Comparison of ENCODE assay signal across 18 cellular contexts in the genomic region with DNA sequence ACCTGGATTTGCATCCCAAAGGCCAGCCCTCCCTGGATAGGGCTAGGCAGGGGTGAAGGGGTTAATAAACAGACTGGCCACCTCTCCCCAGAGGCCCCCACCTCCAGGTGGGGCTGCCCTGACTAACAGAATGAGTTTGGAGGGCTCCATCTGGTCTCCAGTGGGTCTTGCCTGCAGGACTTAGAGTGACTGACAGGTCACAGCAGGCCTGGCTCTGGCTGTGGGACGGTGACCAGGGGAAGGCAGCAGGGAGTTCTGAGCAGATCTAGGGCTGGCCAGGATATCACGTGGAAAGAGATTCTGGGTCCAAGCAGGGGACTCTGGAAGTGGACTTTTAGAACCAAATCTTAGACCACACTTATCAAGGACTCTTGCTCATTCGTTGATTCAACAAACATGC. TPM values are rescaled to one million over a fixed set of nuclear protein-coding genes. Genes with fewer than 3 reads are reported as not detected.
DNase-seq lines count a peak whose midpoint lies in the region; ATAC-seq, FAIRE-seq and TF ChIP-seq lines count a peak whose summit lies in the region.
"Had no signal": no experiment of that assay in that cellular context is flagged by ENCODE, and none has a peak within 500 bp of the region (broad histone marks: within the 10 kb centered on the region; RNA-seq: fewer than 3 reads in every experiment).

No MANE protein-coding gene starts in this region.

- H2AFZ ChIP-seq in GM23338 (no peak overlapping the region), Karpas-422 (ENCODE audit: low read length) (no peak overlapping the region), H1 (ENCODE audit: low read length) (no peak overlapping the region)

- no peak overlapping the region for H3K23ac ChIP-seq in H1 (ENCODE audit: insufficient read length)

- in situ Hi-C loops in GM13976 (cut with MboI; ENCODE audit: low sequenced_read_pairs, unreplicated experiment), result no loop called here

- H3K36me3 ChIP-seq in GM23338 (ENCODE audit: insufficient read depth), result no peaks in the 10 kb centered on the region; the same call in 1 of the 2 replicates
- no peaks in the 10 kb centered on the region for H3K36me3 ChIP-seq in Karpas-422 (ENCODE audit: insufficient read depth, low read length)
- H3K36me3 ChIP-seq in H1 (ENCODE audit: control insufficient read depth in 2 of 4, insufficient read depth in 4 of 4, low read length in 3 of 4), result peaks cover 0 to 2% (median 0%) of the 10 kb centered on the region in 4 experiments; a peak in 1 of 8 replicates
- no peaks in the 10 kb centered on the region for H3K36me3 ChIP-seq in stomach

- TF ChIP-seq CTCF in GM23338 (conservative IDR thresholded peaks at IDR 0.05; ENCODE audit: low read depth in 2 of 2) (no peak), H1 (IDR thresholded peaks at IDR 0.05; ENCODE audit: control extremely low read depth in 1 of 3, insufficient read depth in 1 of 3, low read depth in 1 of 3, low read length in 3 of 3) (no peak), stomach (IDR thresholded peaks at IDR 0.05) (no peak), GM13976 (IDR thresholded peaks at IDR 0.05; ENCODE audit: borderline replicate concordance, control extremely low read depth, extremely low read depth, insufficient read depth, missing control alignments) (no peak)

- TF ChIP-seq EP300 in H1 (IDR thresholded peaks at IDR 0.05; ENCODE audit: borderline replicate concordance in 1 of 2, low read depth in 2 of 2, low read length in 2 of 2), result no peak
- TF ChIP-seq EP300 in stomach (IDR thresholded peaks at IDR 0.05), result no peak

- H3K9me2 ChIP-seq in GM23338 (ENCODE audit: insufficient read depth) (no peaks in the 10 kb centered on the region), Karpas-422 (replicated peaks; ENCODE audit: insufficient read depth, low read length) (no peaks in the 10 kb centered on the region)

- peak overlapping the region; percentile 10; the same call in 1 of the 2 replicates for H2BK15ac ChIP-seq in H1 (ENCODE audit: low read length)

- H3K56ac ChIP-seq in H1 (replicated peaks; ENCODE audit: insufficient read length, low read depth, low read length), result no peak overlapping the region

- POLR2A ChIA-PET in H1 (lab: Charles Lee; ENCODE audit: partially characterized antibody), result interaction anchor here (0.9 kb wide), 1 partner anchor 35 kb away, joined by 3 read pairs; no protein-coding TSS in a partner anchor

- H3K23me2 ChIP-seq in H1 (ENCODE audit: low read depth, low read length), result no peaks in the 10 kb centered on the region; the same call in 1 of the 2 replicates

- H3K4me1 ChIP-seq in GM23338 (ENCODE audit: insufficient read depth) (peaks cover 25% of the 10 kb centered on the region), Karpas-422 (ENCODE audit: low read length) (no peaks in the 10 kb centered on the region), H1 (replicated peaks in 1 of 4; ENCODE audit: control insufficient read depth in 3 of 4, insufficient read depth in 4 of 4, low read length in 3 of 4) (peaks cover 5 to 15% (median 11%) of the 10 kb centered on the region in 4 experiments), stomach (peaks cover 0 to 8% (median 0%) of the 10 kb centered on the region in 4 donors)

- CTCF ChIA-PET in H1 (lab: Charles Lee; ENCODE audit: partially characterized antibody), result no interaction called here

- H3K9ac ChIP-seq in Karpas-422 (ENCODE audit: low read length) (no peak overlapping the region), H1 (replicated peaks in 1 of 4; ENCODE audit: extremely low read depth in 1 of 4, low read depth in 3 of 4, low read length in 3 of 4) (no peak overlapping the region)

- H3K27me3 ChIP-seq in GM23338 (ENCODE audit: insufficient read depth) (peaks cover 42% of the 10 kb centered on the region), Karpas-422 (ENCODE audit: low read length) (no peaks in the 10 kb centered on the region), H1 (replicated peaks in 1 of 4; ENCODE audit: control insufficient read depth in 3 of 4, extremely low read depth in 1 of 4, insufficient read depth in 3 of 4, low read length in 3 of 4) (peaks cover 0 to 11% (median 6%) of the 10 kb centered on the region in 4 experiments; a peak in 5 of 7 replicates), stomach (peaks cover 4 to 97% (median 57%) of the 10 kb centered on the region in 3 donors)

- no peak overlapping the region for H3K4me3 Mint-ChIP-seq in GM23338
- H3K4me3 Mint-ChIP-seq: CD8-positive, alpha-beta T cell had no signal

- H2BK20ac ChIP-seq in H1 (ENCODE audit: low read length), result peak overlapping the region; percentile 87; the same call in 1 of the 2 replicates

- peaks cover 11% of the 10 kb centered on the region for H3F3A ChIP-seq in GM23338 (replicated peaks; ENCODE audit: low read depth)

- H3K4me2 ChIP-seq in GM23338 (peak overlapping the region; percentile 32; the same call in 1 of the 2 replicates), Karpas-422 (ENCODE audit: low read depth, low read length, poor library complexity, severe bottlenecking) (no peak overlapping the region), H1 (ENCODE audit: insufficient read depth in 1 of 2, low read depth in 2 of 2, low read length in 2 of 2) (peak overlapping the region in 1 of 2 experiments; percentile 48; a peak in 2 of 4 replicates)

- no peak overlapping the region for H3K27ac ChIP-seq in GM23338 (ENCODE audit: low read depth)
- no peak overlapping the region for H3K27ac ChIP-seq in Karpas-422 (ENCODE audit: low read length)
- no peak overlapping the region for H3K27ac ChIP-seq in H1 (ENCODE audit: low read depth, low read length)
- no peak overlapping the region for H3K27ac ChIP-seq in stomach
- H3K27ac ChIP-seq: HL-60 had no signal

- TF ChIP-seq POLR2A in H1 (IDR thresholded peaks at IDR 0.05; ENCODE audit: control extremely low read depth in 1 of 2, low read depth in 2 of 2, low read length in 2 of 2) (no peak), stomach (IDR thresholded peaks at IDR 0.05) (no peak)

- H3K9me3 ChIP-seq in Karpas-422 (ENCODE audit: low read length) (no peaks in the 10 kb centered on the region), H1 (ENCODE audit: insufficient read depth in 2 of 2, low read depth in 1 of 2, low read length in 1 of 2) (peaks cover 0 to 4% of the 10 kb centered on the region in 2 experiments; a peak in 2 of 4 replicates), stomach (peaks cover 0 to 16% (median 0%) of the 10 kb centered on the region in 4 donors)

- ATAC-seq in GM23338, result peak; percentile 15; the same call in 2 of the 3 replicates
- ATAC-seq: CD8-positive, alpha-beta T cell; GM12878; HCT116 had no signal

- no peak overlapping the region for H2BK120ac ChIP-seq in H1 (replicated peaks; ENCODE audit: low read depth, low read length)

- no peak for FAIRE-seq in H1 (lab: Jason Lieb, UNC)
- FAIRE-seq: D721Med, GM12878 had no signal

- peaks cover 14% of the 10 kb centered on the region for H3K27me3 Mint-ChIP-seq in GM23338 (ENCODE audit: insufficient read depth, low read depth, poor library complexity)

- H3K18ac ChIP-seq in H1 (ENCODE audit: extremely low read depth, low read length), result peak overlapping the region; percentile 91; the same call in 1 of the 2 replicates

- H3K4me3 ChIP-seq in GM23338, result no peak overlapping the region
- H3K4me3 ChIP-seq in Karpas-422 (ENCODE audit: low read length), result no peak overlapping the region
- 0 out of 8 replicates have a peak overlapping the region, but pooled peaks of 1 of the 4 experiments have one; percentile 5 for H3K4me3 ChIP-seq in H1 (ENCODE audit: extremely low read depth in 1 of 4, insufficient read depth in 2 of 4, low read depth in 3 of 4, low read length in 4 of 4)
- no peak overlapping the region for H3K4me3 ChIP-seq in stomach
- H3K4me3 ChIP-seq: GM12878 had no signal

- no peak overlapping the region for H3K27ac Mint-ChIP-seq in GM23338
- H3K27ac Mint-ChIP-seq: CD8-positive, alpha-beta T cell had no signal

- no peak overlapping the region for H4K91ac ChIP-seq in H1 (replicated peaks; ENCODE audit: insufficient read length, low read length)

- TF ChIP-seq RAD21 in H1 (IDR thresholded peaks at IDR 0.05 in 1 of 2, conservative IDR thresholded peaks at IDR 0.05 in 1 of 2; ENCODE audit: low read depth in 2 of 2, low read length in 2 of 2), result no peak

- no peak overlapping the region for H4K8ac ChIP-seq in H1 (ENCODE audit: extremely low read depth, insufficient read depth, low read length)

- H4K5ac ChIP-seq in H1 (ENCODE audit: insufficient read length, low read depth, low read length), result no peak overlapping the region

- H2BK5ac ChIP-seq in H1 (ENCODE audit: low read depth, low read length), result no peak overlapping the region

- H2AK5ac ChIP-seq in H1 (ENCODE audit: low read depth, low read length), result no peak overlapping the region

- intact Hi-C loops in stomach (cut with DNase I; ENCODE audit: low total_unique reads), result no loop called here

- H3K4ac ChIP-seq in H1 (replicated peaks; ENCODE audit: insufficient read length, low read depth, low read length), result no peak overlapping the region

- H3K79me2 ChIP-seq in GM23338 (replicated peaks; ENCODE audit: insufficient read depth) (no peaks in the 10 kb centered on the region), Karpas-422 (ENCODE audit: low read length) (no peaks in the 10 kb centered on the region), H1 (ENCODE audit: control insufficient read depth in 1 of 2, insufficient read depth in 2 of 2, low read length in 2 of 2) (no peaks in the 10 kb centered on the region)

- no peaks in the 10 kb centered on the region for H3K36me3 Mint-ChIP-seq in GM23338 (ENCODE audit: low read depth)
- H3K36me3 Mint-ChIP-seq: CD14-positive monocyte; CD8-positive, alpha-beta T cell had no signal

- WGBS in H1 (ENCODE audit: extremely low coverage in 1 of 2, insufficient coverage in 1 of 2, insufficient read length in 1 of 2, insufficient replicate concordance in 2 of 2, low coverage in 1 of 2, low lambda C conversion rate in 2 of 2, missing lambda C conversion rate in 1 of 2), 2 experiments, result 38% methylated on average over 3 of the region's 3 CpGs; no CpG with 5 or more reads in 1 of the 2 experiments
- 13 to 25% (median 17%) methylated on average over 3 of the region's 3 CpGs for WGBS in stomach, 5 donors

- peaks cover 25% of the 10 kb centered on the region for H3K4me1 Mint-ChIP-seq in GM23338
- H3K4me1 Mint-ChIP-seq: CD14-positive monocyte had no signal

- H3K14ac ChIP-seq in H1 (ENCODE audit: insufficient read length), result no peak overlapping the region

- no peak overlapping the region; the same call in 1 of the 2 replicates for H2BK12ac ChIP-seq in H1 (ENCODE audit: low read depth, low read length)

- H3K79me1 ChIP-seq in H1 (ENCODE audit: low read depth, low read length), result no peaks in the 10 kb centered on the region

- H3K9me3 Mint-ChIP-seq in GM23338, result peaks cover 8% of the 10 kb centered on the region; the same call in 2 of the 3 replicates

- DNase-seq in GM23338 (ENCODE audit: low spot score) (no peak), Karpas-422 (peak; percentile 21), H1 (ENCODE audit: low read depth in 1 of 2, low spot score in 2 of 2) (no peak), stomach (no peak), Kasumi-1 (lab: John Stamatoyannopoulos, UW) (no peak), GM13976 (ENCODE audit: low spot score) (no peak)
- DNase-seq: CD8-positive, alpha-beta T cell; COR-L47; DMS153; GOT3; KBM-7 had no signal

- no peaks in the 10 kb centered on the region for H4K20me1 ChIP-seq in GM23338 (replicated peaks; ENCODE audit: insufficient read depth)
- H4K20me1 ChIP-seq in Karpas-422 (ENCODE audit: insufficient read depth, low read depth, low read length), result no peaks in the 10 kb centered on the region
- no peaks in the 10 kb centered on the region for H4K20me1 ChIP-seq in H1 (replicated peaks in 1 of 2; ENCODE audit: control insufficient read depth in 1 of 2, insufficient read depth in 2 of 2, low read length in 2 of 2)

RNA-seq across cellular contexts. Expression of gene LHX5, which starts 40.9 kb away (rescaled TPM):
- not detected in 2 replicates for total RNA-seq in GM23338 (2014; rRNA removed; shearing (Covaris generic))
- polyA plus RNA-seq in GM23338 (2016; fragmentation: Nextera tagmentation; extraction: Ambion mirVana) (0.16 and 0.18 TPM in 2 replicates), H1 (2011; rRNA removed) (1.1 and 4.6 TPM in 2 replicates), stomach (1 to 10 TPM in 1 of 3 donors, under 1 TPM in 2; 0.43 to 1.4 (median 0.61) TPM)
- not detected in 2 replicates for total RNA-seq in Karpas-422 (2014; rRNA removed; shearing (Covaris generic); ENCODE audit: low replicate concordance)
- 0.47 and 0.63 TPM in 2 replicates for total RNA-seq in H1 (2021; fragmentation: NEBNext Ultra II Directional; extraction: Animal tissue kit (Norgen Biotek cat#: 25700))
- polyA plus RNA-seq in H1 (2011; cell fraction: cytosol; rRNA removed), result 3.4 TPM
- 4.2 TPM for polyA plus RNA-seq in H1 (2011; cell fraction: nucleus; rRNA removed)
- polyA plus RNA-seq in H1 (2012, experiment 1 of 2), result 0.68 to 1.3 TPM (median 1.1 TPM) in 4 replicates
- 0.93 TPM for polyA plus RNA-seq in H1 (2012, experiment 2 of 2)
- polyA plus RNA-seq in H1 (2013, experiment 1 of 2), result 0.08 TPM
- 0.04 TPM for polyA plus RNA-seq in H1 (2013, experiment 2 of 2)
- 0.32 and 2.3 TPM in 2 replicates for polyA minus RNA-seq in H1 (2011; rRNA and poly(A)+ RNA removed)
- 2.1 TPM for polyA minus RNA-seq in H1 (2011; cell fraction: cytosol; rRNA and poly(A)+ RNA removed)
- polyA minus RNA-seq in H1 (2011; cell fraction: nucleus; rRNA and poly(A)+ RNA removed), result 1.6 TPM
- under 1 TPM in 2 of 5 donors, not detected in 3; 0.29 to 0.45 TPM for total RNA-seq in stomach
- total RNA-seq: A673; CD8-positive, alpha-beta T cell; GM12878 had no signal
- polyA plus RNA-seq: BJ, CD14-positive monocyte had no signal
